1 cellular context compared by ENCODE assay signal in the genomic region with DNA sequence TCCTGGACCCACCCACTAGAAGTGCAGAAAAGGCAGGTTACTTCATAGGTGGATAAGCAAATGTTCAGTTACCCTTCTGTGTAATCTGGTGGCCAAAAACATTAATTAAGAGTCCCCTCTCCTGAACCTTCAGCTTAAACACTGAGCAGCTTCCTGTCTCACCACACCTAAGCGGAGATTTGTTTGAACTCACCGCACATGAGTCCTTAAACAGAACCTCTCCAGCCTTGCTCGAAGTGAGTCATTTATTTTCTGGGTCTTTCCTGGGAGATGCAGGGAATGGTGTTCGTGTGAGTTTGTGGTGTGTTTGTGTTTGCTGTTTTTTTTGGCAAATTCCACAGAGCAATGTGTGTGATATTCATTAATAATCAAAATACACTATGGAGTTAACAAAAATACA.
TF ChIP-seq lines count a peak whose summit lies in the region.

No MANE protein-coding gene starts in this region.

TF ChIP-seq in A549, 52 proteins besides CTCF, POLR2A, EP300 and RAD21 (continued from another document):
- TF ChIP-seq, protein P1, sequence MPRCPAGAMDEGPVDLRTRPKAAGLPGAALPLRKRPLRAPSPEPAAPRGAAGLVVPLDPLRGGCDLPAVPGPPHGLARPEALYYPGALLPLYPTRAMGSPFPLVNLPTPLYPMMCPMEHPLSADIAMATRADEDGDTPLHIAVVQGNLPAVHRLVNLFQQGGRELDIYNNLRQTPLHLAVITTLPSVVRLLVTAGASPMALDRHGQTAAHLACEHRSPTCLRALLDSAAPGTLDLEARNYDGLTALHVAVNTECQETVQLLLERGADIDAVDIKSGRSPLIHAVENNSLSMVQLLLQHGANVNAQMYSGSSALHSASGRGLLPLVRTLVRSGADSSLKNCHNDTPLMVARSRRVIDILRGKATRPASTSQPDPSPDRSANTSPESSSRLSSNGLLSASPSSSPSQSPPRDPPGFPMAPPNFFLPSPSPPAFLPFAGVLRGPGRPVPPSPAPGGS (IDR thresholded peaks at IDR 0.05) = no peak
- TF ChIP-seq EHMT2 (IDR thresholded peaks at IDR 0.05; ENCODE audit: low read depth) (no peak), FOXS1 (CRISPR knock-in tag; IDR thresholded peaks at IDR 0.05) (no peak), HOXA7 (CRISPR knock-in tag; IDR thresholded peaks at IDR 0.05) (no peak), NPAS2 (CRISPR knock-in tag; IDR thresholded peaks at IDR 0.05; ENCODE audit: borderline replicate concordance) (no peak), TFCP2L1 (CRISPR knock-in tag; IDR thresholded peaks at IDR 0.05) (no peak), CBX2 (IDR thresholded peaks at IDR 0.05; ENCODE audit: borderline replicate concordance, low read depth) (no peak), RFX5 (IDR thresholded peaks at IDR 0.05) (no peak), HOXB13 (CRISPR knock-in tag; IDR thresholded peaks at IDR 0.05; ENCODE audit: low read depth) (no peak), KDM1A (IDR thresholded peaks at IDR 0.05; ENCODE audit: low read depth) (no peak), NR3C1 (IDR thresholded peaks at IDR 0.05) (no peak), HOXB5 (CRISPR knock-in tag; IDR thresholded peaks at IDR 0.05) (no peak), RCOR1 (IDR thresholded peaks at IDR 0.05; ENCODE audit: low read depth, low read length) (no peak), HEYL (CRISPR knock-in tag; IDR thresholded peaks at IDR 0.05) (no peak), CHD2 (IDR thresholded peaks at IDR 0.05; ENCODE audit: low read length, partially characterized antibody) (no peak), ZNF302 (CRISPR knock-in tag; IDR thresholded peaks at IDR 0.05) (no peak), EHF (CRISPR knock-in tag; IDR thresholded peaks at IDR 0.05) (no peak), SREBF2 (IDR thresholded peaks at IDR 0.05) (no peak)
- TF ChIP-seq, protein P2, sequence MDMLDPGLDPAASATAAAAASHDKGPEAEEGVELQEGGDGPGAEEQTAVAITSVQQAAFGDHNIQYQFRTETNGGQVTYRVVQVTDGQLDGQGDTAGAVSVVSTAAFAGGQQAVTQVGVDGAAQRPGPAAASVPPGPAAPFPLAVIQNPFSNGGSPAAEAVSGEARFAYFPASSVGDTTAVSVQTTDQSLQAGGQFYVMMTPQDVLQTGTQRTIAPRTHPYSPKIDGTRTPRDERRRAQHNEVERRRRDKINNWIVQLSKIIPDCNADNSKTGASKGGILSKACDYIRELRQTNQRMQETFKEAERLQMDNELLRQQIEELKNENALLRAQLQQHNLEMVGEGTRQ (IDR thresholded peaks at IDR 0.05) = no peak
